Comparison of ENCODE assay signal across 2 cellular contexts in the genomic region with DNA sequence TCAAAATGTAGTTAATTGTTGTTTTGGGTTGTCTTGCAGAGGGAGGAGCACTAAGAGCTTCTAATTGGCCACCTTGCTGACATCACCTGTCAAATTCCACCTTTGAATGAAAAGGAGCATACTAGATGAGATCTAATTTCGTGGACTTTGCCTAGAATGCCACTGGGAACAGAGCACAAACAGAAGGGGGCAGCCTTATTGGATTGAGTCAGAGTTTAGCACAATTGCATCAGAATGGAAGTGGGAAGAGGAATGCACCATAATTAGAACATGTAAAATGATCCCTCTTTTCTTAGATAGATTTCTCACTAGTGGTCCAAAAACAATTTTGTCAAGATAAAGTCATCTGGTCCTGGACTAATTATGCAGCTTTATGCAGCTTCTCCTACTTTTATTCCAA.
TF ChIP-seq lines count a peak whose summit lies in the region.

No MANE protein-coding gene starts in this region.

TF ChIP-seq in Ishikawa, 13 proteins besides CTCF, POLR2A, EP300 and RAD21:
- TF ChIP-seq EGR1 (IDR thresholded peaks at IDR 0.05) = no peak
- TF ChIP-seq CEBPB (IDR thresholded peaks at IDR 0.05) = peak; percentile 81
- no peak for TF ChIP-seq TEAD4 (IDR thresholded peaks at IDR 0.05)
- no peak for TF ChIP-seq NFIC (IDR thresholded peaks at IDR 0.05)

TF ChIP-seq in H1, 55 proteins besides CTCF, POLR2A, EP300 and RAD21:
- TF ChIP-seq HDAC2 (IDR thresholded peaks at IDR 0.05; ENCODE audit: borderline replicate concordance in 1 of 2, low read depth in 2 of 2, low read length in 2 of 2) (no peak), SIX5 (IDR thresholded peaks at IDR 0.05; ENCODE audit: low read depth, low read length) (no peak), CEBPB (IDR thresholded peaks at IDR 0.05; ENCODE audit: low read depth, low read length) (peak; percentile 89)
